In genomic region chr13:40155176-40155575, GRCh38 we compare ENCODE assay signal across 29 cellular contexts.
"Had no signal": no experiment of that assay in that cellular context is flagged by ENCODE, and none has a peak within 500 bp of the region (broad histone marks: within the 10 kb centered on the region; RNA-seq: fewer than 3 reads in every experiment).

No MANE protein-coding gene starts in this region.

- H3K9me3 ChIP-seq: ascending aorta, breast epithelium, colonic mucosa, esophagus squamous epithelium, gastroesophageal sphincter had no signal

- H3K4me1 ChIP-seq: breast epithelium, colonic mucosa had no signal

- H3K36me3 ChIP-seq: ascending aorta, breast epithelium, cardiac muscle cell, colonic mucosa, esophagus squamous epithelium, gastroesophageal sphincter had no signal

- DNase-seq: activated CD4-positive, alpha-beta memory T cell treated with anti-CD3 and anti-CD28 coated beads for 36 hours; activated CD4-positive, alpha-beta T cell treated with anti-CD3 and anti-CD28 coated beads for 36 hours; activated CD4-positive, alpha-beta T cell treated with anti-CD3 and anti-CD28 coated beads, Interleukin-2, amount 10 ng/mL, durations not matched to agents 24 days and 14 days; activated CD4-positive, CD25-positive, alpha-beta regulatory T cell; activated CD4-positive, CD25-positive, alpha-beta regulatory T cell treated with anti-CD3 and anti-CD28 coated beads, Interleukin-2, amount 50 U/mL, for 72 hours; activated CD8-positive, alpha-beta memory T cell treated with anti-CD3 and anti-CD28 coated beads, Interleukin-2, amount 10 ng/mL, durations not matched to agents 7 days and 5 days; activated CD8-positive, alpha-beta memory T cell treated with anti-CD3 and anti-CD28 coated beads, Interleukin-2, amount 50 U/mL, for 4 hours; activated CD8-positive, alpha-beta T cell treated with anti-CD3 and anti-CD28 coated beads, Interleukin-2, amount 10 ng/mL, durations not matched to agents 7 days and 5 days; activated gamma-delta T cell; activated naive CD4-positive, alpha-beta T cell; activated naive CD4-positive, alpha-beta T cell treated with anti-CD3 and anti-CD28 coated beads, Interleukin-2, amount 10 ng/mL, durations not matched to agents 7 days and 5 days; activated naive CD8-positive, alpha-beta T cell treated with anti-CD3 and anti-CD28 coated beads, Interleukin-2, amount 10 ng/mL, durations not matched to agents 7 days and 5 days; activated T-cell treated with anti-CD3 and anti-CD28 coated beads, Interleukin-2, amount 50 U/mL, for 1 hour; activated T-cell treated with anti-CD3 and anti-CD28 coated beads, Interleukin-2, amount 50 U/mL, for 48 hours; central memory CD4-positive, alpha-beta T cell; cerebellar nuclear complex; colonic mucosa; effector CD8-positive, alpha-beta T cell; esophagus squamous epithelium; foreskin melanocyte; T-helper 1 cell; T-helper 17 cell; T1000 had no signal

- H3K27me3 ChIP-seq: ascending aorta, breast epithelium, cardiac muscle cell, colonic mucosa, esophagus squamous epithelium, gastroesophageal sphincter had no signal

- H3K4me3 ChIP-seq: ascending aorta, breast epithelium, cardiac muscle cell, colonic mucosa, esophagus squamous epithelium, gastroesophageal sphincter had no signal

- H3K27ac ChIP-seq: ascending aorta, breast epithelium, cardiac muscle cell, colonic mucosa, epithelial cell of prostate, esophagus squamous epithelium, gastroesophageal sphincter had no signal

- ATAC-seq: activated CD4-positive, alpha-beta T cell treated with anti-CD3 and anti-CD28 coated beads for 36 hours; activated CD8-positive, alpha-beta memory T cell treated with anti-CD3 and anti-CD28 coated beads, Interleukin-2, amount 10 ng/mL, durations not matched to agents 7 days and 5 days; activated CD8-positive, alpha-beta T cell treated with anti-CD3 and anti-CD28 coated beads, Interleukin-2, amount 10 ng/mL, durations not matched to agents 7 days and 5 days; activated naive CD4-positive, alpha-beta T cell treated with anti-CD3 and anti-CD28 coated beads, Interleukin-2, amount 50 U/mL, for 72 hours; gastroesophageal sphincter; T-helper 17 cell had no signal
